1 cellular context compared by ENCODE assay signal in the genomic region with DNA sequence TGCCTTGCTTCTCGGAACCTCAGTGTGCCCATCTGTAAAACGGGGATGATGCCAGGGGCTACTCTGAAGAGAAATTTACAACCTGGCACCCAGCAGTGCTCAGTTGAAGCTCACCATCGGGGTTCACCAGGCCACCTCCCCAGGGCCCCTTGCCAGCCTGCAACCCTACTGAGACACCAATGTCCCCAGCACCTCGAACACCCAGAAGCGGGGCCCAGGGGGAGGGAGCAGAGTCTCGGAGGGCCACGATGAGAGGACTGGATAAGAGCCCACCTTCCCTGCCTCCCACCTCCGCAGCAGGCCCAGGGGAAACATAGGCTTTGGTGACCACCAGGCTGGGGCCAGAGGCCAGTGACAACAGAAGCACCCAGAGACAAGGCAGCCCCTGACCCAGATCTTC.
TF ChIP-seq lines count a peak whose summit lies in the region.

No MANE protein-coding gene starts in this region.

TF ChIP-seq in GM12878, 131 proteins besides CTCF, POLR2A, EP300 and RAD21:
- TF ChIP-seq, protein P1, sequence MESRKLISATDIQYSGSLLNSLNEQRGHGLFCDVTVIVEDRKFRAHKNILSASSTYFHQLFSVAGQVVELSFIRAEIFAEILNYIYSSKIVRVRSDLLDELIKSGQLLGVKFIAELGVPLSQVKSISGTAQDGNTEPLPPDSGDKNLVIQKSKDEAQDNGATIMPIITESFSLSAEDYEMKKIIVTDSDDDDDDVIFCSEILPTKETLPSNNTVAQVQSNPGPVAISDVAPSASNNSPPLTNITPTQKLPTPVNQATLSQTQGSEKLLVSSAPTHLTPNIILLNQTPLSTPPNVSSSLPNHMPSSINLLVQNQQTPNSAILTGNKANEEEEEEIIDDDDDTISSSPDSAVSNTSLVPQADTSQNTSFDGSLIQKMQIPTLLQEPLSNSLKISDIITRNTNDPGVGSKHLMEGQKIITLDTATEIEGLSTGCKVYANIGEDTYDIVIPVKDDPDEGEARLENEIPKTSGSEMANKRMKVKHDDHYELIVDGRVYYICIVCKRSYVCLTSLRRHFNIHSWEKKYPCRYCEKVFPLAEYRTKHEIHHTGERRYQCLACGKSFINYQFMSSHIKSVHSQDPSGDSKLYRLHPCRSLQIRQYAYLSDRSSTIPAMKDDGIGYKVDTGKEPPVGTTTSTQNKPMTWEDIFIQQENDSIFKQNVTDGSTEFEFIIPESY (IDR thresholded peaks at IDR 0.05): no peak
- TF ChIP-seq ESRRA (IDR thresholded peaks at IDR 0.05; ENCODE audit: low read length) (no peak), EED (IDR thresholded peaks at IDR 0.05; ENCODE audit: low read depth) (no peak)
- TF ChIP-seq, protein P2, sequence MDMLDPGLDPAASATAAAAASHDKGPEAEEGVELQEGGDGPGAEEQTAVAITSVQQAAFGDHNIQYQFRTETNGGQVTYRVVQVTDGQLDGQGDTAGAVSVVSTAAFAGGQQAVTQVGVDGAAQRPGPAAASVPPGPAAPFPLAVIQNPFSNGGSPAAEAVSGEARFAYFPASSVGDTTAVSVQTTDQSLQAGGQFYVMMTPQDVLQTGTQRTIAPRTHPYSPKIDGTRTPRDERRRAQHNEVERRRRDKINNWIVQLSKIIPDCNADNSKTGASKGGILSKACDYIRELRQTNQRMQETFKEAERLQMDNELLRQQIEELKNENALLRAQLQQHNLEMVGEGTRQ (IDR thresholded peaks at IDR 0.05; ENCODE audit: borderline replicate concordance, low read depth, low read length): no peak
- TF ChIP-seq, protein P3, sequence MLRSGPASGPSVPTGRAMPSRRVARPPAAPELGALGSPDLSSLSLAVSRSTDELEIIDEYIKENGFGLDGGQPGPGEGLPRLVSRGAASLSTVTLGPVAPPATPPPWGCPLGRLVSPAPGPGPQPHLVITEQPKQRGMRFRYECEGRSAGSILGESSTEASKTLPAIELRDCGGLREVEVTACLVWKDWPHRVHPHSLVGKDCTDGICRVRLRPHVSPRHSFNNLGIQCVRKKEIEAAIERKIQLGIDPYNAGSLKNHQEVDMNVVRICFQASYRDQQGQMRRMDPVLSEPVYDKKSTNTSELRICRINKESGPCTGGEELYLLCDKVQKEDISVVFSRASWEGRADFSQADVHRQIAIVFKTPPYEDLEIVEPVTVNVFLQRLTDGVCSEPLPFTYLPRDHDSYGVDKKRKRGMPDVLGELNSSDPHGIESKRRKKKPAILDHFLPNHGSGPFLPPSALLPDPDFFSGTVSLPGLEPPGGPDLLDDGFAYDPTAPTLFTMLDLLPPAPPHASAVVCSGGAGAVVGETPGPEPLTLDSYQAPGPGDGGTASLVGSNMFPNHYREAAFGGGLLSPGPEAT (IDR thresholded peaks at IDR 0.05; ENCODE audit: low read depth): no peak
- TF ChIP-seq, protein P4, sequence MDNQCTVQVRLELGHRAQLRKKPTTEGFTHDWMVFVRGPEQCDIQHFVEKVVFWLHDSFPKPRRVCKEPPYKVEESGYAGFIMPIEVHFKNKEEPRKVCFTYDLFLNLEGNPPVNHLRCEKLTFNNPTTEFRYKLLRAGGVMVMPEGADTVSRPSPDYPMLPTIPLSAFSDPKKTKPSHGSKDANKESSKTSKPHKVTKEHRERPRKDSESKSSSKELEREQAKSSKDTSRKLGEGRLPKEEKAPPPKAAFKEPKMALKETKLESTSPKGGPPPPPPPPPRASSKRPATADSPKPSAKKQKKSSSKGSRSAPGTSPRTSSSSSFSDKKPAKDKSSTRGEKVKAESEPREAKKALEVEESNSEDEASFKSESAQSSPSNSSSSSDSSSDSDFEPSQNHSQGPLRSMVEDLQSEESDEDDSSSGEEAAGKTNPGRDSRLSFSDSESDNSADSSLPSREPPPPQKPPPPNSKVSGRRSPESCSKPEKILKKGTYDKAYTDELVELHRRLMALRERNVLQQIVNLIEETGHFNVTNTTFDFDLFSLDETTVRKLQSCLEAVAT (IDR thresholded peaks at IDR 0.05): no peak
- TF ChIP-seq, protein P5, sequence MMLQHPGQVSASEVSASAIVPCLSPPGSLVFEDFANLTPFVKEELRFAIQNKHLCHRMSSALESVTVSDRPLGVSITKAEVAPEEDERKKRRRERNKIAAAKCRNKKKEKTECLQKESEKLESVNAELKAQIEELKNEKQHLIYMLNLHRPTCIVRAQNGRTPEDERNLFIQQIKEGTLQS (IDR thresholded peaks at IDR 0.05; ENCODE audit: borderline replicate concordance, extremely low read depth, low read depth, low read length): no peak
